ENCODE assay signal across 9 cellular contexts in the genomic region with DNA sequence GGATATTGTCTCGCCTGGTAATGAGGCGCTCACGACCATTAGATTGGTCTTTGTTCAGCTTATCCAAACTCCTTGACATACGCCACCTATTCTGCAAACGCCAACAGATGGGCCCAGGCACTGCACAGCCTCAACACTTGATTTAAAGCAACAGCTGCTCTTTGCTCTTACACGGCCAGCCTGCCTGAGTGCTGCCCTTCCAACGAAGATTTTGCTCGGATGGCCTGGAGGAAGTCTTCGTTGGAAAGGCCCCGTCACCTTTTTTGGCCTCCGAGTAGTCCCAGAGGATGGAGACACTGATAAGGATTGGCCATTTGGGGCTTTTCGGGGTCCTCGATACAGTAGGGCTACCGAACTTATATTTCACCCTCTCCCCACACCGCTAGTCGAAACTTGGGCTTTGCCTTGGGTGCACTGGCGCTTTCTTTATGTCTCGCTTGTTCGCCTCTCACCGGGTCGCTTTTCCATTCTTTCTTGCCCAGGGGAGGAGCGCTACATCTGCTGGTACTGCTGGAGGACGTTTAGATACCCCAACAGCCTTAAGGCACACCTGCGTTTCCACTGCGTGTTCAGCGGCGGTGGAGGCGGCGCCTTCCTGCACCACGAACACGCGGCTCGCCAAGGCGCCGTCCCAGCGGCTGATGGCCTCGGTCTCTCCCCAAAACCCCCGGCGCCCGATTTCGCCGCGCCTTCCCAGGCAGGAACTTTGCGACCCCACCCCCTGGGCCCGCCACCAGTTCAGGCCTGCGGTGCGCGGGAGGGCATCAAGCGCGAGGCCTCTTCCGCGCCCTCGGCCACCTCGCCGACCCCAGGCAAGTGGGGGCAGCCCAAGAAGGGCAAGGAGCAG. TPM values are rescaled to one million over a fixed set of nuclear protein-coding genes. Genes with fewer than 3 reads are reported as not detected.
A peak's percentile ranks its signal among the peaks of the same experiment; 100 is the strongest.
DNase-seq lines count a peak whose midpoint lies in the region; ATAC-seq and TF ChIP-seq lines count a peak whose summit lies in the region.
"Had no signal": no experiment of that assay in that cellular context is flagged by ENCODE, and none has a peak within 500 bp of the region (broad histone marks: within the 10 kb centered on the region; RNA-seq: fewer than 3 reads in every experiment).

No MANE protein-coding gene starts in this region.

- peak; percentile 5 for ATAC-seq in foreskin keratinocyte

- peaks cover 37% of the 10 kb centered on the region for H3K4me1 ChIP-seq in KMS-11 (ENCODE audit: low read depth, poor library complexity, severe bottlenecking)
- peaks cover 4% of the 10 kb centered on the region for H3K4me1 ChIP-seq in foreskin keratinocyte
- peaks cover 23 to 32% (median 26%) of the 10 kb centered on the region in 4 donors for H3K4me1 ChIP-seq in stomach

- H3K27me3 Mint-ChIP-seq in activated CD4-positive, alpha-beta memory T cell treated with anti-CD3 and anti-CD28 coated beads for 36 hours: peaks cover 79% of the 10 kb centered on the region
- peaks cover 77% of the 10 kb centered on the region for H3K27me3 Mint-ChIP-seq in activated CD4-positive, alpha-beta memory T cell treated with anti-CD3 and anti-CD28 coated beads, Interleukin-2, amount 10 ng/mL, durations not matched to agents 7 days and 5 days
- peaks cover 90% of the 10 kb centered on the region for H3K27me3 Mint-ChIP-seq in progenitor cell of endocrine pancreas

- peak overlapping the region; percentile 51 for H2AFZ ChIP-seq in KMS-11 (ENCODE audit: low read depth)

- no peak for TF ChIP-seq EP300 in stomach (IDR thresholded peaks at IDR 0.05)

- TF ChIP-seq CTCF in KMS-11 (conservative IDR thresholded peaks at IDR 0.05; ENCODE audit: low read depth, low read length) (no peak), foreskin keratinocyte (conservative IDR thresholded peaks at IDR 0.05) (no peak), stomach (IDR thresholded peaks at IDR 0.05) (no peak), progenitor cell of endocrine pancreas (IDR thresholded peaks at IDR 0.05; ENCODE audit: unreplicated experiment) (no peak)

- H3K79me2 ChIP-seq in KMS-11 (ENCODE audit: insufficient read depth, low read depth): peaks cover 15% of the 10 kb centered on the region; the same call in 1 of the 2 replicates

- H3K27me3 ChIP-seq in KMS-11 (ENCODE audit: insufficient read depth, low read depth) (no peaks in the 10 kb centered on the region), foreskin keratinocyte (peaks cover 100% of the 10 kb centered on the region), stomach (peaks cover 52 to 100% (median 92%) of the 10 kb centered on the region in 3 donors)

- peaks cover 0 to 4% (median 0%) of the 10 kb centered on the region in 4 donors for H3K9me3 ChIP-seq in stomach

- H3K27ac ChIP-seq in KMS-11 (no peak overlapping the region), foreskin keratinocyte (no peak overlapping the region), stomach (no peak overlapping the region)

- peak overlapping the region; percentile 90; the same call in 1 of the 2 replicates for H3K9ac ChIP-seq in KMS-11

- H4K20me1 ChIP-seq in KMS-11 (ENCODE audit: insufficient read depth): no peaks in the 10 kb centered on the region

- CTCF ChIA-PET in activated CD4-positive, alpha-beta memory T cell treated with anti-CD3 and anti-CD28 coated beads for 36 hours (lab: Charles Lee): interaction anchor here (1.0 to 4.1 kb wide), 5 partner anchors 11 to 44 kb away, joined by 4 to 30 read pairs (median 5); a partner anchor contains a TSS
- CTCF ChIA-PET in activated CD4-positive, alpha-beta memory T cell treated with anti-CD3 and anti-CD28 coated beads, Interleukin-2, amount 10 ng/mL, durations not matched to agents 7 days and 5 days (lab: Charles Lee): interaction anchor here (0.6 to 2.2 kb wide), 4 partner anchors 10 to 134 kb away, joined by 4 to 6 read pairs (median 6); no protein-coding TSS in a partner anchor

- H3K36me3 ChIP-seq in KMS-11 (ENCODE audit: insufficient read depth): no peaks in the 10 kb centered on the region
- no peaks in the 10 kb centered on the region for H3K36me3 ChIP-seq in stomach

- H3K36me3 Mint-ChIP-seq in activated CD4-positive, alpha-beta memory T cell treated with anti-CD3 and anti-CD28 coated beads for 36 hours: peaks cover 6% of the 10 kb centered on the region
- H3K36me3 Mint-ChIP-seq in activated CD4-positive, alpha-beta memory T cell treated with anti-CD3 and anti-CD28 coated beads, Interleukin-2, amount 10 ng/mL, durations not matched to agents 7 days and 5 days (ENCODE audit: low read depth): no peaks in the 10 kb centered on the region
- no peaks in the 10 kb centered on the region for H3K36me3 Mint-ChIP-seq in progenitor cell of endocrine pancreas (ENCODE audit: insufficient read depth)

- POLR2A ChIA-PET in activated CD4-positive, alpha-beta memory T cell treated with anti-CD3 and anti-CD28 coated beads for 36 hours (lab: Charles Lee): interaction anchor here (1.4 kb wide), 1 partner anchor 44 kb away, joined by 3 read pairs; a partner anchor contains a TSS
- POLR2A ChIA-PET in activated CD4-positive, alpha-beta memory T cell treated with anti-CD3 and anti-CD28 coated beads, Interleukin-2, amount 10 ng/mL, durations not matched to agents 7 days and 5 days (lab: Charles Lee): interaction anchor here (1.5 kb wide), 1 partner anchor 9 kb away, joined by 3 read pairs; no protein-coding TSS in a partner anchor

- 0 out of 2 replicates have a peak overlapping the region, but pooled peaks have one; percentile 33 for H3K4me2 ChIP-seq in KMS-11

- H3K4me1 Mint-ChIP-seq in activated CD4-positive, alpha-beta memory T cell treated with anti-CD3 and anti-CD28 coated beads for 36 hours (ENCODE audit: low read depth): peaks cover 25% of the 10 kb centered on the region
- peaks cover 42% of the 10 kb centered on the region for H3K4me1 Mint-ChIP-seq in activated CD4-positive, alpha-beta memory T cell treated with anti-CD3 and anti-CD28 coated beads, Interleukin-2, amount 10 ng/mL, durations not matched to agents 7 days and 5 days
- peaks cover 2% of the 10 kb centered on the region for H3K4me1 Mint-ChIP-seq in progenitor cell of endocrine pancreas (ENCODE audit: low read depth)

- H3K9me3 Mint-ChIP-seq in activated CD4-positive, alpha-beta memory T cell treated with anti-CD3 and anti-CD28 coated beads for 36 hours: no peaks in the 10 kb centered on the region
- no peaks in the 10 kb centered on the region for H3K9me3 Mint-ChIP-seq in activated CD4-positive, alpha-beta memory T cell treated with anti-CD3 and anti-CD28 coated beads, Interleukin-2, amount 10 ng/mL, durations not matched to agents 7 days and 5 days
- no peaks in the 10 kb centered on the region for H3K9me3 Mint-ChIP-seq in progenitor cell of endocrine pancreas (ENCODE audit: low read depth)

- H3K27ac Mint-ChIP-seq in activated CD4-positive, alpha-beta memory T cell treated with anti-CD3 and anti-CD28 coated beads for 36 hours: peak overlapping the region; percentile 8
- no peak overlapping the region for H3K27ac Mint-ChIP-seq in activated CD4-positive, alpha-beta memory T cell treated with anti-CD3 and anti-CD28 coated beads, Interleukin-2, amount 10 ng/mL, durations not matched to agents 7 days and 5 days
- H3K27ac Mint-ChIP-seq in progenitor cell of endocrine pancreas: no peak overlapping the region

- no peak for TF ChIP-seq POLR2A in stomach (IDR thresholded peaks at IDR 0.05)

- 9 to 22% (median 16%) methylated on average over 24 to 55 of the region's 55 CpGs for WGBS in stomach, 5 donors

- intact Hi-C loops in activated CD4-positive, alpha-beta memory T cell treated with anti-CD3 and anti-CD28 coated beads for 36 hours (cut with micrococcal nuclease): loop anchor here (5.0 kb wide), 2 partner anchors 145 to 780 kb away; a partner anchor contains a TSS
- intact Hi-C loops in stomach (cut with DNase I; ENCODE audit: low total_unique reads): no loop called here

- H3K4me3 ChIP-seq in KMS-11 (IDR thresholded peaks at IDR 0.05; ENCODE audit: insufficient read depth, low read depth, low read length): no peak overlapping the region
- H3K4me3 ChIP-seq in stomach: peak overlapping the region; percentile 45 to 70 (median 52)

- no peak overlapping the region for H3K4me3 Mint-ChIP-seq in activated CD4-positive, alpha-beta memory T cell treated with anti-CD3 and anti-CD28 coated beads for 36 hours
- no peak overlapping the region for H3K4me3 Mint-ChIP-seq in activated CD4-positive, alpha-beta memory T cell treated with anti-CD3 and anti-CD28 coated beads, Interleukin-2, amount 10 ng/mL, durations not matched to agents 7 days and 5 days
- no peak overlapping the region for H3K4me3 Mint-ChIP-seq in progenitor cell of endocrine pancreas (ENCODE audit: low read depth)

- no peak for DNase-seq in activated CD4-positive, alpha-beta memory T cell treated with anti-CD3 and anti-CD28 coated beads for 36 hours
- no peak for DNase-seq in activated CD4-positive, alpha-beta memory T cell treated with anti-CD3 and anti-CD28 coated beads, Interleukin-2, amount 10 ng/mL, durations not matched to agents 7 days and 5 days
- DNase-seq in foreskin keratinocyte (no peak), stomach (no peak), progenitor cell of endocrine pancreas (ENCODE audit: low spot score, unreplicated experiment) (no peak), DMS114 treated with DMSO at 0.1 percent for 48 hours (lab: John Stamatoyannopoulos, UW; ENCODE audit: unreplicated experiment) (no peak), anterior cingulate cortex (lab: John Stamatoyannopoulos, UW) (no peak)

RNA-seq across cellular contexts. Expression of a gene that starts 6.1 kb away (rescaled TPM):
- not detected for total RNA-seq in activated CD4-positive, alpha-beta memory T cell treated with anti-CD3 and anti-CD28 coated beads for 36 hours
- total RNA-seq in activated CD4-positive, alpha-beta memory T cell treated with anti-CD3 and anti-CD28 coated beads, Interleukin-2, amount 10 ng/mL, durations not matched to agents 7 days and 5 days: not detected
- total RNA-seq in foreskin keratinocyte: not detected in 2 replicates
- not detected in 2 replicates for polyA plus RNA-seq in foreskin keratinocyte
- total RNA-seq in stomach: not detected
- not detected for polyA plus RNA-seq in stomach
- not detected in 2 replicates for total RNA-seq in progenitor cell of endocrine pancreas
- total RNA-seq: myocyte had no signal

RNA-seq across cellular contexts. Expression of a gene that starts 44.3 kb away (rescaled TPM):
- total RNA-seq in activated CD4-positive, alpha-beta memory T cell treated with anti-CD3 and anti-CD28 coated beads for 36 hours: 10 to 100 TPM; 59.9 to 64.0 TPM
- 10 to 100 TPM; 41.5 to 45.4 TPM for total RNA-seq in activated CD4-positive, alpha-beta memory T cell treated with anti-CD3 and anti-CD28 coated beads, Interleukin-2, amount 10 ng/mL, durations not matched to agents 7 days and 5 days
- total RNA-seq in foreskin keratinocyte (80.3 and 84.4 TPM in 2 replicates), stomach (100 to 1,000 TPM in 1 of 5 donors, 10 to 100 TPM in 3, 1 to 10 TPM in 1; 1.2 to 158 (median 55.4) TPM), progenitor cell of endocrine pancreas (73.0 and 74.5 TPM in 2 replicates)
- polyA plus RNA-seq in foreskin keratinocyte (45.0 and 53.5 TPM in 2 replicates), stomach (10 to 100 TPM; 30.6 to 68.6 (median 50.2) TPM)
